ENCODE assay signal across 8 cellular contexts in the genomic region with DNA sequence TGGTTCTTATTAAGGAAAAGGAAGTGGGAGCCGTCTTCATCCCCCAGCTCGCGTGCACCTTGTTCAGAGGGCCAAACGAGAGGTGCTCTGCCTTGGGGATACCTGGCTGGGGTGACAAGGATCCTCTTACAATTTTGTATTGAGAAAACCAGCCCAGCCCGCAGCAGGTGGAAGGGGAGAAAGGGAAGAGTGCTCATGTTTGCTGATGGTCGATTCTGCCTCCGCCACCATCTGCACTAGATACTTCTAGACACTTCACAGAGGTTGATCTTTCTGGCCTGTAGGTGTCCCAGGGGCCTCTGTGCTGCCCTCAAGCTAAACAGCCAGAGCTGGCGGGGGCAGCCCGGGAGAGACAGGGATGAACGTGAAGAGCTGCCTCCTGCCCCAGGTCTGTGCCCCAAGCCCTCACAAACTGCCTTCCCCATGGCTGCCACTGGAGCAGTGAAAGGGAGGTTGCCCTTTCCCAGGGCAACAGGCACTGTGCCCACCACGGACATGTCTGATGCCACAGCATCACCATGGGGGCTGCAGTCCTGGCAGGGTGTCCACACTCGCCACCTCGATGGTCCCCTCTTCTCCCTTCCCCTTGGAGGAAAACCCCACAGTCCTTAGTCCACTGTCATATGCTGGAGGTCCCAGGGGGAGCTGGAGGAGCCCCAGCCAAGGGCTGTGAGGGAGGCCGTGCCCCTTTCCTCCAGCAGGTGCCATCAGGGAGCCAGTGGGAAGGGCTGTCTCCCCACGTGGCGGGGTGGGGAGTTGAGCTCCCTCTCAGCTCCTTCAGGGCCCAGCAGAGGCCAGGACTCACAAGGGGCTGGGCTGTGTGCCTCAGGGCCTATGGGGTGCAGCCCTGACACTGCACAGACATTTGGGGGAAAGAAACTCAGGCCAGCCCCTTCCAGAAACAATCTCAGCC. TPM values are rescaled to one million over a fixed set of nuclear protein-coding genes. Genes with fewer than 3 reads are reported as not detected.
DNase-seq lines count a peak whose midpoint lies in the region; ATAC-seq and TF ChIP-seq lines count a peak whose summit lies in the region.

No MANE protein-coding gene starts in this region.

- H3K9me3 Mint-ChIP-seq in activated CD8-positive, alpha-beta T cell treated with anti-CD3 and anti-CD28 coated beads for 36 hours: no peaks in the 10 kb centered on the region
- no peaks in the 10 kb centered on the region for H3K9me3 Mint-ChIP-seq in activated T-cell treated with anti-CD3 and anti-CD28 coated beads, Interleukin-2, amount 50 U/mL, for 72 hours

- POLR2A ChIA-PET in activated CD8-positive, alpha-beta T cell treated with anti-CD3 and anti-CD28 coated beads for 36 hours (lab: Charles Lee): no interaction called here
- POLR2A ChIA-PET in HEK293T (lab: Yijun Ruan, JAX): interaction anchor here (0.5 to 1.2 kb wide), 2 partner anchors 52 to 168 kb away, joined by 3 read pairs; a partner anchor contains a TSS

- no peak overlapping the region for H2AFZ ChIP-seq in DND-41 (ENCODE audit: low read depth, low read length)

- DNase-seq in DND-41: peak; percentile 35
- peak; percentile 49 for DNase-seq in HT1080 (ENCODE audit: low read depth)
- peak; percentile 32 for DNase-seq in activated CD8-positive, alpha-beta T cell treated with anti-CD3 and anti-CD28 coated beads for 36 hours
- DNase-seq in mesendoderm: peak; percentile 82
- DNase-seq in HEK293T (ENCODE audit: extremely low spot score): no peak
- no peak for DNase-seq in amygdala (lab: John Stamatoyannopoulos, UW)
- no peak for DNase-seq in SKM-1 treated with dmso at 0.1 percent for 144 hours (lab: John Stamatoyannopoulos, UW; ENCODE audit: unreplicated experiment)
- DNase-seq in activated T-cell treated with anti-CD3 and anti-CD28 coated beads, Interleukin-2, amount 50 U/mL, for 72 hours: no peak

- H2BK15ac ChIP-seq in mesendoderm (replicated peaks; ENCODE audit: low read depth): no peak overlapping the region

- H4K20me1 ChIP-seq in DND-41 (ENCODE audit: insufficient read depth, low read length): peaks cover 18% of the 10 kb centered on the region

- peaks cover 7% of the 10 kb centered on the region for H3K36me3 Mint-ChIP-seq in activated CD8-positive, alpha-beta T cell treated with anti-CD3 and anti-CD28 coated beads for 36 hours (ENCODE audit: low read depth)
- peaks cover 0 to 3% of the 10 kb centered on the region in 2 donors for H3K36me3 Mint-ChIP-seq in activated T-cell treated with anti-CD3 and anti-CD28 coated beads, Interleukin-2, amount 50 U/mL, for 72 hours (ENCODE audit: insufficient read depth in 2 of 2)

- H3K27me3 Mint-ChIP-seq in activated CD8-positive, alpha-beta T cell treated with anti-CD3 and anti-CD28 coated beads for 36 hours: no peaks in the 10 kb centered on the region
- no peaks in the 10 kb centered on the region for H3K27me3 Mint-ChIP-seq in activated T-cell treated with anti-CD3 and anti-CD28 coated beads, Interleukin-2, amount 50 U/mL, for 72 hours (ENCODE audit: low read depth)

- H3K23ac ChIP-seq in mesendoderm (ENCODE audit: low read length): no peak overlapping the region

- peaks cover 6% of the 10 kb centered on the region for H3K4me1 Mint-ChIP-seq in activated CD8-positive, alpha-beta T cell treated with anti-CD3 and anti-CD28 coated beads for 36 hours (ENCODE audit: low read depth)
- no peaks in the 10 kb centered on the region for H3K4me1 Mint-ChIP-seq in activated T-cell treated with anti-CD3 and anti-CD28 coated beads, Interleukin-2, amount 50 U/mL, for 72 hours (ENCODE audit: low read depth)

- TF ChIP-seq CTCF in DND-41 (IDR thresholded peaks at IDR 0.05; ENCODE audit: borderline replicate concordance, extremely low read depth, low read length, poor library complexity, severe bottlenecking): peak; percentile 48
- TF ChIP-seq CTCF in activated CD8-positive, alpha-beta T cell treated with anti-CD3 and anti-CD28 coated beads for 36 hours (IDR thresholded peaks at IDR 0.05): no peak

- no peak overlapping the region for H2BK5ac ChIP-seq in mesendoderm (ENCODE audit: low read length)

- H3K9ac ChIP-seq in DND-41 (ENCODE audit: low read depth, low read length): no peak overlapping the region
- H3K9ac ChIP-seq in mesendoderm (ENCODE audit: low read length): no peak overlapping the region

- H3K4me1 ChIP-seq in DND-41 (ENCODE audit: insufficient read depth, low read length) (peaks cover 10% of the 10 kb centered on the region; the same call in 1 of the 2 replicates), mesendoderm (ENCODE audit: control insufficient read depth, low read depth, low read length) (no peaks in the 10 kb centered on the region)

- no peak overlapping the region for H3K4me3 Mint-ChIP-seq in activated CD8-positive, alpha-beta T cell treated with anti-CD3 and anti-CD28 coated beads for 36 hours
- no peak overlapping the region for H3K4me3 Mint-ChIP-seq in activated T-cell treated with anti-CD3 and anti-CD28 coated beads, Interleukin-2, amount 50 U/mL, for 72 hours

- H3K4ac ChIP-seq in mesendoderm (ENCODE audit: low read depth, low read length): no peak overlapping the region

- H3K4me2 ChIP-seq in DND-41 (ENCODE audit: insufficient read depth, low read length): no peak overlapping the region
- no peak overlapping the region for H3K4me2 ChIP-seq in mesendoderm (ENCODE audit: low read length)

- H3K56ac ChIP-seq in mesendoderm (ENCODE audit: low read length): peak overlapping the region; percentile 15

- H3K27me3 ChIP-seq in DND-41 (ENCODE audit: insufficient read depth, low read length, poor library complexity): no peaks in the 10 kb centered on the region
- H3K27me3 ChIP-seq in mesendoderm (ENCODE audit: insufficient read depth, low read length, poor library complexity): no peaks in the 10 kb centered on the region

- H3K79me2 ChIP-seq in DND-41 (ENCODE audit: insufficient read depth, low read length) (peaks cover 9% of the 10 kb centered on the region), mesendoderm (ENCODE audit: control insufficient read depth, insufficient read depth, low read length) (no peaks in the 10 kb centered on the region)

- CTCF ChIA-PET in activated CD8-positive, alpha-beta T cell treated with anti-CD3 and anti-CD28 coated beads for 36 hours (lab: Charles Lee): interaction anchor here (1.2 to 6.9 kb wide), 5 partner anchors 22 to 91 kb away, joined by 3 to 71 read pairs (median 3); no protein-coding TSS in a partner anchor
- CTCF ChIA-PET in HEK293T (lab: Yijun Ruan, JAX): interaction anchor here (0.8 to 3.1 kb wide), 6 partner anchors 13 to 204 kb away, joined by 3 to 22 read pairs (median 3); a partner anchor contains a TSS

- H3K36me3 ChIP-seq in DND-41 (ENCODE audit: insufficient read depth, low read length) (peaks cover 38% of the 10 kb centered on the region), mesendoderm (ENCODE audit: control insufficient read depth, insufficient read depth, low read length) (peaks cover 12% of the 10 kb centered on the region)

- WGBS in mesendoderm (ENCODE audit: extremely low coverage, insufficient coverage, low lambda C conversion rate): no CpG with 5 or more reads among the region's 16 CpGs

- no peak overlapping the region for H3K18ac ChIP-seq in mesendoderm (ENCODE audit: low read length)

- no peak overlapping the region for H3K27ac ChIP-seq in DND-41 (ENCODE audit: low read length)
- H3K27ac ChIP-seq in mesendoderm (ENCODE audit: low read depth, low read length): no peak overlapping the region

- H3K27ac Mint-ChIP-seq in activated CD8-positive, alpha-beta T cell treated with anti-CD3 and anti-CD28 coated beads for 36 hours: peak overlapping the region; percentile 5
- H3K27ac Mint-ChIP-seq in activated T-cell treated with anti-CD3 and anti-CD28 coated beads, Interleukin-2, amount 50 U/mL, for 72 hours: no peak overlapping the region

- H3K79me1 ChIP-seq in mesendoderm (ENCODE audit: low read length): no peaks in the 10 kb centered on the region

- no peaks in the 10 kb centered on the region for H3K9me3 ChIP-seq in DND-41 (ENCODE audit: insufficient read depth, low read length, severe bottlenecking)

- no peak overlapping the region for H4K5ac ChIP-seq in mesendoderm (ENCODE audit: low read length)

- ATAC-seq in DND-41 (ENCODE audit: insufficient read depth, low read depth): peak; percentile 53; the same call in 2 of the 3 replicates
- peak; percentile 43 for ATAC-seq in activated CD8-positive, alpha-beta T cell treated with anti-CD3 and anti-CD28 coated beads for 36 hours
- ATAC-seq in activated T-cell treated with anti-CD3 and anti-CD28 coated beads, Interleukin-2, amount 50 U/mL, for 72 hours (replicated peaks in 1 of 2): no peak

- H2AK5ac ChIP-seq in mesendoderm (ENCODE audit: low read length): no peak overlapping the region

- no peak overlapping the region for H2BK120ac ChIP-seq in mesendoderm (ENCODE audit: low read depth, low read length)

- H4K8ac ChIP-seq in mesendoderm (ENCODE audit: low read depth, low read length): no peak overlapping the region

- intact Hi-C loops in activated CD8-positive, alpha-beta T cell treated with anti-CD3 and anti-CD28 coated beads for 36 hours (cut with micrococcal nuclease): loop anchor here (10.0 kb wide), 1 partner anchor 188 kb away; no protein-coding TSS in a partner anchor

- H3K4me3 ChIP-seq in DND-41 (ENCODE audit: low read depth in 1 of 2, low read length in 2 of 2) (no peak overlapping the region), mesendoderm (ENCODE audit: low read length) (no peak overlapping the region)

RNA-seq across cellular contexts. Expression of a gene that starts 8.1 kb away (rescaled TPM):
- total RNA-seq in HT1080 (2014; rRNA removed; shearing (Covaris generic)): 104 and 112 TPM in 2 replicates
- 56.5 and 65.9 TPM in 2 replicates for polyA plus RNA-seq in HT1080 (2015; cell fraction: cytosol; rRNA removed)
- 39.0 and 40.3 TPM in 2 replicates for polyA plus RNA-seq in HT1080 (2015; cell fraction: nucleus; rRNA removed)
- 10 to 100 TPM; 52.7 to 54.9 TPM for total RNA-seq in activated CD8-positive, alpha-beta T cell treated with anti-CD3 and anti-CD28 coated beads for 36 hours
- polyA plus RNA-seq in mesendoderm (2013, experiment 1 of 2): 16.8 TPM
- polyA plus RNA-seq in mesendoderm (2013, experiment 2 of 2): 16.1 TPM
- 10 to 100 TPM; 23.2 to 28.9 TPM for total RNA-seq in activated T-cell treated with anti-CD3 and anti-CD28 coated beads, Interleukin-2, amount 50 U/mL, for 72 hours

RNA-seq across cellular contexts. Expression of a gene that starts 12.9 kb away (rescaled TPM):
- not detected in 2 replicates for total RNA-seq in HT1080 (2014; rRNA removed; shearing (Covaris generic))
- 0.15 TPM in 1 of 2 replicates, not detected in the other for polyA plus RNA-seq in HT1080 (2015; cell fraction: cytosol; rRNA removed)
- 0.26 TPM in 1 of 2 replicates, not detected in the other for polyA plus RNA-seq in HT1080 (2015; cell fraction: nucleus; rRNA removed)
- under 1 TPM; 0.20 to 0.34 TPM for total RNA-seq in activated CD8-positive, alpha-beta T cell treated with anti-CD3 and anti-CD28 coated beads for 36 hours
- polyA plus RNA-seq in mesendoderm (2013, experiment 1 of 2): 0.25 TPM
- polyA plus RNA-seq in mesendoderm (2013, experiment 2 of 2): 0.25 TPM
- under 1 TPM; 0.17 to 0.37 TPM for total RNA-seq in activated T-cell treated with anti-CD3 and anti-CD28 coated beads, Interleukin-2, amount 50 U/mL, for 72 hours

RNA-seq across cellular contexts. Expression of a gene that starts 28.3 kb away (rescaled TPM):
- 1.2 and 1.5 TPM in 2 replicates for total RNA-seq in HT1080 (2014; rRNA removed; shearing (Covaris generic))
- polyA plus RNA-seq in HT1080 (2015; cell fraction: cytosol; rRNA removed): 1.1 TPM in 2 replicates
- 2.8 and 2.9 TPM in 2 replicates for polyA plus RNA-seq in HT1080 (2015; cell fraction: nucleus; rRNA removed)
- total RNA-seq in activated CD8-positive, alpha-beta T cell treated with anti-CD3 and anti-CD28 coated beads for 36 hours: under 1 TPM; 0.83 to 0.85 TPM
- 0.49 TPM for polyA plus RNA-seq in mesendoderm (2013, experiment 1 of 2)
- 0.50 TPM for polyA plus RNA-seq in mesendoderm (2013, experiment 2 of 2)
- under 1 TPM; 0.07 to 0.09 TPM for total RNA-seq in activated T-cell treated with anti-CD3 and anti-CD28 coated beads, Interleukin-2, amount 50 U/mL, for 72 hours

RNA-seq across cellular contexts. Expression of a gene that starts 52.5 kb away (rescaled TPM):
- 97.2 and 112 TPM in 2 replicates for total RNA-seq in HT1080 (2014; rRNA removed; shearing (Covaris generic))
- polyA plus RNA-seq in HT1080 (2015; cell fraction: cytosol; rRNA removed): 141 and 145 TPM in 2 replicates
- polyA plus RNA-seq in HT1080 (2015; cell fraction: nucleus; rRNA removed): 75.1 and 98.2 TPM in 2 replicates
- total RNA-seq in activated CD8-positive, alpha-beta T cell treated with anti-CD3 and anti-CD28 coated beads for 36 hours: 10 to 100 TPM; 47.9 to 48.4 TPM
- 40.2 TPM for polyA plus RNA-seq in mesendoderm (2013, experiment 1 of 2)
- 41.3 TPM for polyA plus RNA-seq in mesendoderm (2013, experiment 2 of 2)
- 10 to 100 TPM; 46.2 to 56.2 TPM for total RNA-seq in activated T-cell treated with anti-CD3 and anti-CD28 coated beads, Interleukin-2, amount 50 U/mL, for 72 hours

RNA-seq across cellular contexts. Expression of a gene that starts 59.2 kb away (rescaled TPM):
- 200 and 234 TPM in 2 replicates for total RNA-seq in HT1080 (2014; rRNA removed; shearing (Covaris generic))
- 173 and 193 TPM in 2 replicates for polyA plus RNA-seq in HT1080 (2015; cell fraction: cytosol; rRNA removed)
- 131 and 147 TPM in 2 replicates for polyA plus RNA-seq in HT1080 (2015; cell fraction: nucleus; rRNA removed)
- total RNA-seq in activated CD8-positive, alpha-beta T cell treated with anti-CD3 and anti-CD28 coated beads for 36 hours: 100 to 1,000 TPM; 125 to 129 TPM
- 38.9 TPM for polyA plus RNA-seq in mesendoderm (2013, experiment 1 of 2)
- polyA plus RNA-seq in mesendoderm (2013, experiment 2 of 2): 40.0 TPM
- total RNA-seq in activated T-cell treated with anti-CD3 and anti-CD28 coated beads, Interleukin-2, amount 50 U/mL, for 72 hours: 100 to 1,000 TPM; 131 to 142 TPM

Comparison
In these comparisons a context has a peak if more than half of its experiments do, and no peak if none do; other contexts are left out.
1. ATAC-seq: peak in DND-41 (single experiment) and activated CD8-positive, alpha-beta T cell treated with anti-CD3 and anti-CD28 coated beads for 36 hours (single experiment); none in activated T-cell treated with anti-CD3 and anti-CD28 coated beads, Interleukin-2, amount 50 U/mL, for 72 hours (0 of 2).
2. DNase-seq: peak in DND-41 (single experiment), HT1080 (single experiment), activated CD8-positive, alpha-beta T cell treated with anti-CD3 and anti-CD28 coated beads for 36 hours (single experiment) and mesendoderm (single experiment); none in HEK293T (single experiment), amygdala (0 of 56), SKM-1 treated with dmso at 0.1 percent for 144 hours (single experiment) and activated T-cell treated with anti-CD3 and anti-CD28 coated beads, Interleukin-2, amount 50 U/mL, for 72 hours (0 of 2).